ENCODE assay signal across 1 cellular context in the genomic region with DNA sequence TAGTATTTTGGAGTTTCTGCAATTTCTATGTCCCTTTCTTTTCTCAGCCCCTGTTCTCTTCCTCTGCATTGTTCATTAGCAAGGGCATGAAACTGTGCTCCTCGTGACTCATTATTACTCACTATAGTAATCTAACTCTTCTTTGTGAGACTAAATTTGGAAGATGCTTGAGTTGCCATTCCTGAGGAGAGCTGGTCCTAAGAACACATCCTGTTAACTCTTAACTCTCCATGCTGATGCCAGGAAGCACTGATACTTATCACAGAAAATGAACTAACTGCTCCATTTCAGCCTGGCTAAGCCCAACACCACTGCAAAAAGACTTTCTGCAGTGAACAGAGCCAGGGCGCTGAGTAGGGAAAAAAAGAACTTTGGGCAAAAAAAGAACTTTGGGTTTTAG.
TF ChIP-seq lines count a peak whose summit lies in the region.

No MANE protein-coding gene starts in this region.

TF ChIP-seq in A549, 52 proteins besides CTCF, POLR2A, EP300 and RAD21 (continued from another document):
- TF ChIP-seq, protein P1, sequence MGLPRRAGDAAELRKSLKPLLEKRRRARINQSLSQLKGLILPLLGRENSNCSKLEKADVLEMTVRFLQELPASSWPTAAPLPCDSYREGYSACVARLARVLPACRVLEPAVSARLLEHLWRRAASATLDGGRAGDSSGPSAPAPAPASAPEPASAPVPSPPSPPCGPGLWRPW (IDR thresholded peaks at IDR 0.05), result no peak
- TF ChIP-seq ZSCAN20 (CRISPR knock-in tag; IDR thresholded peaks at IDR 0.05), result no peak
- TF ChIP-seq EHF (CRISPR knock-in tag; IDR thresholded peaks at IDR 0.05), result no peak
- TF ChIP-seq, protein P2, sequence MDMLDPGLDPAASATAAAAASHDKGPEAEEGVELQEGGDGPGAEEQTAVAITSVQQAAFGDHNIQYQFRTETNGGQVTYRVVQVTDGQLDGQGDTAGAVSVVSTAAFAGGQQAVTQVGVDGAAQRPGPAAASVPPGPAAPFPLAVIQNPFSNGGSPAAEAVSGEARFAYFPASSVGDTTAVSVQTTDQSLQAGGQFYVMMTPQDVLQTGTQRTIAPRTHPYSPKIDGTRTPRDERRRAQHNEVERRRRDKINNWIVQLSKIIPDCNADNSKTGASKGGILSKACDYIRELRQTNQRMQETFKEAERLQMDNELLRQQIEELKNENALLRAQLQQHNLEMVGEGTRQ (IDR thresholded peaks at IDR 0.05), result no peak; the same call in 1 of the 2 replicates
- no peak for TF ChIP-seq CBX8 (IDR thresholded peaks at IDR 0.05)
- TF ChIP-seq MAZ (IDR thresholded peaks at IDR 0.05; ENCODE audit: borderline replicate concordance, low read depth, low read length), result no peak
- no peak for TF ChIP-seq PHF8 (IDR thresholded peaks at IDR 0.05; ENCODE audit: borderline replicate concordance, low read depth)
- no peak for TF ChIP-seq SMC3 (IDR thresholded peaks at IDR 0.05)
- no peak for TF ChIP-seq NFE2L2 (conservative IDR thresholded peaks at IDR 0.05; ENCODE audit: low read length)
- TF ChIP-seq CHD2 (IDR thresholded peaks at IDR 0.05; ENCODE audit: low read length, partially characterized antibody), result no peak
- no peak for TF ChIP-seq HOXB5 (CRISPR knock-in tag; IDR thresholded peaks at IDR 0.05)
- TF ChIP-seq GATA3 (IDR thresholded peaks at IDR 0.05; ENCODE audit: borderline replicate concordance), result peak; percentile 67; the same call in 1 of the 2 replicates
- no peak for TF ChIP-seq CHD4 (IDR thresholded peaks at IDR 0.05; ENCODE audit: borderline replicate concordance)
- TF ChIP-seq BCL3 (IDR thresholded peaks at IDR 0.05), result no peak
- no peak for TF ChIP-seq KDM1A (IDR thresholded peaks at IDR 0.05; ENCODE audit: low read depth)
- peak; percentile 94 for TF ChIP-seq FOSL2 (IDR thresholded peaks at IDR 0.05)
- TF ChIP-seq FOSL2 (CRISPR knock-in tag; IDR thresholded peaks at IDR 0.05), result peak; percentile 97
- TF ChIP-seq, protein P3, sequence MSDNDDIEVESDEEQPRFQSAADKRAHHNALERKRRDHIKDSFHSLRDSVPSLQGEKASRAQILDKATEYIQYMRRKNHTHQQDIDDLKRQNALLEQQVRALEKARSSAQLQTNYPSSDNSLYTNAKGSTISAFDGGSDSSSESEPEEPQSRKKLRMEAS (IDR thresholded peaks at IDR 0.05), result peak; percentile 53
- no peak for TF ChIP-seq ESRRA (IDR thresholded peaks at IDR 0.05; ENCODE audit: borderline replicate concordance, low read length)
- TF ChIP-seq NR3C1 (IDR thresholded peaks at IDR 0.05), result no peak
- peak in 1 of 2 experiments; percentile 31; a peak in 1 of 4 replicates for TF ChIP-seq CEBPB (IDR thresholded peaks at IDR 0.05)
- TF ChIP-seq ZFP36 (IDR thresholded peaks at IDR 0.05; ENCODE audit: borderline replicate concordance, partially characterized antibody), result no peak
- TF ChIP-seq, protein P4, sequence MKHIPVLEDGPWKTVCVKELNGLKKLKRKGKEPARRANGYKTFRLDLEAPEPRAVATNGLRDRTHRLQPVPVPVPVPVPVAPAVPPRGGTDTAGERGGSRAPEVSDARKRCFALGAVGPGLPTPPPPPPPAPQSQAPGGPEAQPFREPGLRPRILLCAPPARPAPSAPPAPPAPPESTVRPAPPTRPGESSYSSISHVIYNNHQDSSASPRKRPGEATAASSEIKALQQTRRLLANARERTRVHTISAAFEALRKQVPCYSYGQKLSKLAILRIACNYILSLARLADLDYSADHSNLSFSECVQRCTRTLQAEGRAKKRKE (CRISPR knock-in tag; IDR thresholded peaks at IDR 0.05; ENCODE audit: low read depth), result no peak
- peak; percentile 34 for TF ChIP-seq MAFK (IDR thresholded peaks at IDR 0.05; ENCODE audit: partially characterized antibody)
- TF ChIP-seq RARB (CRISPR knock-in tag; IDR thresholded peaks at IDR 0.05), result no peak
- no peak for TF ChIP-seq HDAC2 (IDR thresholded peaks at IDR 0.05)
- no peak for TF ChIP-seq REST (IDR thresholded peaks at IDR 0.05)
